9 cellular contexts compared by ENCODE assay signal in genomic region chr6:26331809-26332226, GRCh38. TPM values are rescaled to one million over a fixed set of nuclear protein-coding genes. Genes with fewer than 3 reads are reported as not detected.
DNase-seq lines count a peak whose midpoint lies in the region; ATAC-seq and TF ChIP-seq lines count a peak whose summit lies in the region.
"Had no signal": no experiment of that assay in that cellular context is flagged by ENCODE, and none has a peak within 500 bp of the region (broad histone marks: within the 10 kb centered on the region; RNA-seq: fewer than 3 reads in every experiment).

No MANE protein-coding gene starts in this region.

- peak overlapping the region; percentile 68; the same call in 1 of the 2 replicates for H3K27ac Mint-ChIP-seq in HFFc6
- peak overlapping the region; percentile 95 for H3K27ac Mint-ChIP-seq in activated T-cell treated with anti-CD3 and anti-CD28 coated beads, Interleukin-2, amount 50 U/mL, for 72 hours

- H3K4me1 Mint-ChIP-seq in HFFc6 (ENCODE audit: low read depth): peaks cover 52% of the 10 kb centered on the region
- H3K4me1 Mint-ChIP-seq in activated T-cell treated with anti-CD3 and anti-CD28 coated beads, Interleukin-2, amount 50 U/mL, for 72 hours (ENCODE audit: low read depth): peaks cover 72% of the 10 kb centered on the region

- H3K27me3 ChIP-seq in iPS-18a (ENCODE audit: control insufficient read depth, insufficient read depth, low read length): peaks cover 46% of the 10 kb centered on the region

- TF ChIP-seq CTCF in AG10803 (conservative IDR thresholded peaks at IDR 0.05; ENCODE audit: low read length) (no peak), HFFc6 (IDR thresholded peaks at IDR 0.05) (no peak)

- DNase-seq in AG10803 (ENCODE audit: low read depth) (no peak), HFFc6 (no peak), cerebellar nuclear complex (lab: John Stamatoyannopoulos, UW) (no peak)
- peak in 1 of 2 donors; percentile 28 for DNase-seq in activated T-cell treated with anti-CD3 and anti-CD28 coated beads, Interleukin-2, amount 50 U/mL, for 72 hours
- DNase-seq: NCI-H1436 treated with DMSO at 0.1 percent for 48 hours had no signal

- no peaks in the 10 kb centered on the region for H3K36me3 Mint-ChIP-seq in HFFc6 (ENCODE audit: low read depth)
- peaks cover 0 to 3% of the 10 kb centered on the region in 2 donors for H3K36me3 Mint-ChIP-seq in activated T-cell treated with anti-CD3 and anti-CD28 coated beads, Interleukin-2, amount 50 U/mL, for 72 hours (ENCODE audit: insufficient read depth in 2 of 2)

- no peak overlapping the region for H3K27ac ChIP-seq in iPS-18a (ENCODE audit: low read length)

- no peak for ATAC-seq in activated T-cell treated with anti-CD3 and anti-CD28 coated beads, Interleukin-2, amount 50 U/mL, for 72 hours (replicated peaks in 1 of 2)
- ATAC-seq in GM19351 (IDR thresholded peaks at IDR 0.05; ENCODE audit: unreplicated experiment) (no peak), HG02840 (IDR thresholded peaks at IDR 0.05; ENCODE audit: low FRiP score, unreplicated experiment) (no peak), GM21390 (IDR thresholded peaks at IDR 0.05; ENCODE audit: unreplicated experiment) (no peak)

- H3K36me3 ChIP-seq in iPS-18a (ENCODE audit: control insufficient read depth, low read depth, low read length): no peaks in the 10 kb centered on the region

- peaks cover 5% of the 10 kb centered on the region for H3K27me3 Mint-ChIP-seq in HFFc6 (ENCODE audit: insufficient read depth)
- peaks cover 9% of the 10 kb centered on the region for H3K27me3 Mint-ChIP-seq in activated T-cell treated with anti-CD3 and anti-CD28 coated beads, Interleukin-2, amount 50 U/mL, for 72 hours (ENCODE audit: low read depth)

- H3K9ac ChIP-seq in iPS-18a (ENCODE audit: low read length): no peak overlapping the region

- peaks cover 7% of the 10 kb centered on the region for H3K4me1 ChIP-seq in iPS-18a (ENCODE audit: control insufficient read depth, low read depth, low read length)

- no peaks in the 10 kb centered on the region for H3K9me3 Mint-ChIP-seq in HFFc6
- H3K9me3 Mint-ChIP-seq in activated T-cell treated with anti-CD3 and anti-CD28 coated beads, Interleukin-2, amount 50 U/mL, for 72 hours: no peaks in the 10 kb centered on the region

- peak overlapping the region; percentile 94 for H3K4me3 Mint-ChIP-seq in HFFc6
- peak overlapping the region; percentile 84 to 93 for H3K4me3 Mint-ChIP-seq in activated T-cell treated with anti-CD3 and anti-CD28 coated beads, Interleukin-2, amount 50 U/mL, for 72 hours

- no peaks in the 10 kb centered on the region for H3K9me3 ChIP-seq in iPS-18a (ENCODE audit: control insufficient read depth, low read depth, low read length)

- H3K4me3 ChIP-seq in AG10803 (ENCODE audit: low read length) (peak overlapping the region; percentile 53), iPS-18a (ENCODE audit: low read length) (peak overlapping the region; percentile 90)

RNA-seq across cellular contexts. Expression of gene BTN3A2, which starts 33.2 kb away (rescaled TPM):
- 10 to 100 TPM; 16.4 to 27.5 (median 24.9) TPM for total RNA-seq in HFFc6 (2021; fragmentation: NEBNext Ultra II Directional; extraction: Animal tissue kit (Norgen Biotek cat#: 25700))
- total RNA-seq in activated T-cell treated with anti-CD3 and anti-CD28 coated beads, Interleukin-2, amount 50 U/mL, for 72 hours: 10 to 100 TPM; 51.9 to 72.0 TPM

RNA-seq across cellular contexts. Expression of gene BTN2A2, which starts 51.1 kb away (rescaled TPM):
- total RNA-seq in HFFc6 (2021; fragmentation: NEBNext Ultra II Directional; extraction: Animal tissue kit (Norgen Biotek cat#: 25700)): 10 to 100 TPM in 4 of 6 experiments, 1 to 10 TPM in 2; 9.1 to 11.9 (median 10.5) TPM
- 10 to 100 TPM; 25.7 to 33.5 TPM for total RNA-seq in activated T-cell treated with anti-CD3 and anti-CD28 coated beads, Interleukin-2, amount 50 U/mL, for 72 hours
